ENCODE assay signal across 1 cellular context in genomic region chr2:96409543-96410184, GRCh38.
TF ChIP-seq lines count a peak whose summit lies in the region.

No MANE protein-coding gene starts in this region.

TF ChIP-seq in H1, 55 proteins besides CTCF, POLR2A, EP300 and RAD21:
- TF ChIP-seq CHD7 (IDR thresholded peaks at IDR 0.05; ENCODE audit: insufficient replicate concordance, low read length) (no peak), CHD1 (IDR thresholded peaks at IDR 0.05; ENCODE audit: low read depth, low read length) (no peak), ATF3 (IDR thresholded peaks at IDR 0.05; ENCODE audit: insufficient read depth, low read depth, low read length) (no peak), KDM4A (IDR thresholded peaks at IDR 0.05; ENCODE audit: low read depth, low read length, severe bottlenecking) (no peak), NANOG (IDR thresholded peaks at IDR 0.05; ENCODE audit: insufficient read depth, low read depth, low read length, poor library complexity, severe bottlenecking) (no peak), CTBP2 (IDR thresholded peaks at IDR 0.05; ENCODE audit: borderline replicate concordance, insufficient read depth, insufficient read length, low read length) (no peak), ZNF274 (IDR thresholded peaks at IDR 0.05; ENCODE audit: borderline replicate concordance, extremely low read depth, low read length) (no peak), TBP (IDR thresholded peaks at IDR 0.05; ENCODE audit: low read depth, low read length) (no peak), FOSL1 (IDR thresholded peaks at IDR 0.05; ENCODE audit: insufficient read depth, low read depth, low read length) (no peak)
